ENCODE assay signal across 2 cellular contexts in the genomic region with DNA sequence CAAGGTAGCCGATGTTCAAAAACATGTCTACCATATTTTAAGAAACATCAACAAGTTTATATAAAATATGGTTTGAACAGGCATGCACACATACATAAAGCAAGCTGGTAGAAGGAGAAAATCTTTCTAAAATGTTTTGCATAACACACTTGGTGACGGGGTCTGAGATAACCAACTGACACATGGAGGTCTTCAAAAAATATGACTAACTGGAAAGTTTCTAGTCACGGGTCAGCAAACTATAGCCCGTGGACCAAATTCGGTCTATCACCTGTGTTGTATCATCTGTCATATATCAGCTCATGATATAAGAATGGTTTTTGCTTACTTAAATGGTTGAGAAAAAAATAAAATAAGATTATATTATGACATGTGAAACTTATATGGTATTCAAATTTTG.
TF ChIP-seq lines count a peak whose summit lies in the region.

No MANE protein-coding gene starts in this region.

TF ChIP-seq in SK-N-SH, 30 proteins besides CTCF, POLR2A, EP300 and RAD21 (continued from another document):
- TF ChIP-seq USF2 (IDR thresholded peaks at IDR 0.05; ENCODE audit: borderline replicate concordance, low read depth, low read length) (no peak), IRF3 (IDR thresholded peaks at IDR 0.05; ENCODE audit: low read depth, low read length) (no peak), GABPA (IDR thresholded peaks at IDR 0.05; ENCODE audit: low read depth) (no peak), MEF2A (IDR thresholded peaks at IDR 0.05; ENCODE audit: borderline replicate concordance, low read depth) (no peak), FOXM1 (IDR thresholded peaks at IDR 0.05; ENCODE audit: low read depth) (no peak), REST (IDR thresholded peaks at IDR 0.05; ENCODE audit: low read depth, low read length) (no peak), CHD2 (IDR thresholded peaks at IDR 0.05; ENCODE audit: low read length, partially characterized antibody) (no peak), SMC3 (IDR thresholded peaks at IDR 0.05; ENCODE audit: low read depth, low read length) (no peak), RXRA (IDR thresholded peaks at IDR 0.05; ENCODE audit: borderline replicate concordance, low read depth) (no peak), JUND (IDR thresholded peaks at IDR 0.05) (no peak), SIN3A (IDR thresholded peaks at IDR 0.05; ENCODE audit: borderline replicate concordance, low read depth, low read length) (no peak), TEAD4 (IDR thresholded peaks at IDR 0.05; ENCODE audit: borderline replicate concordance, insufficient read depth) (no peak), POLR2AphosphoS5 (IDR thresholded peaks at IDR 0.05; ENCODE audit: low read depth, low read length) (no peak), RCOR1 (IDR thresholded peaks at IDR 0.05; ENCODE audit: low read length) (no peak)
- TF ChIP-seq, protein P1, sequence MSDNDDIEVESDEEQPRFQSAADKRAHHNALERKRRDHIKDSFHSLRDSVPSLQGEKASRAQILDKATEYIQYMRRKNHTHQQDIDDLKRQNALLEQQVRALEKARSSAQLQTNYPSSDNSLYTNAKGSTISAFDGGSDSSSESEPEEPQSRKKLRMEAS (IDR thresholded peaks at IDR 0.05; ENCODE audit: low read depth), result no peak

TF ChIP-seq in SK-N-SH treated with all-trans-retinoic acid at 6 μM for 48 hours, 23 proteins besides CTCF, POLR2A, EP300 and RAD21 (continued from another document):
- TF ChIP-seq, protein P2, sequence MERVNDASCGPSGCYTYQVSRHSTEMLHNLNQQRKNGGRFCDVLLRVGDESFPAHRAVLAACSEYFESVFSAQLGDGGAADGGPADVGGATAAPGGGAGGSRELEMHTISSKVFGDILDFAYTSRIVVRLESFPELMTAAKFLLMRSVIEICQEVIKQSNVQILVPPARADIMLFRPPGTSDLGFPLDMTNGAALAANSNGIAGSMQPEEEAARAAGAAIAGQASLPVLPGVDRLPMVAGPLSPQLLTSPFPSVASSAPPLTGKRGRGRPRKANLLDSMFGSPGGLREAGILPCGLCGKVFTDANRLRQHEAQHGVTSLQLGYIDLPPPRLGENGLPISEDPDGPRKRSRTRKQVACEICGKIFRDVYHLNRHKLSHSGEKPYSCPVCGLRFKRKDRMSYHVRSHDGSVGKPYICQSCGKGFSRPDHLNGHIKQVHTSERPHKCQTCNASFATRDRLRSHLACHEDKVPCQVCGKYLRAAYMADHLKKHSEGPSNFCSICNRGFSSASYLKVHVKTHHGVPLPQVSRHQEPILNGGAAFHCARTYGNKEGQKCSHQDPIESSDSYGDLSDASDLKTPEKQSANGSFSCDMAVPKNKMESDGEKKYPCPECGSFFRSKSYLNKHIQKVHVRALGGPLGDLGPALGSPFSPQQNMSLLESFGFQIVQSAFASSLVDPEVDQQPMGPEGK (CRISPR knock-in tag; IDR thresholded peaks at IDR 0.05; ENCODE audit: borderline replicate concordance), result no peak
- no peak for TF ChIP-seq TOX (CRISPR knock-in tag; IDR thresholded peaks at IDR 0.05; ENCODE audit: borderline replicate concordance)
- no peak for TF ChIP-seq POU6F1 (CRISPR knock-in tag; IDR thresholded peaks at IDR 0.05; ENCODE audit: borderline replicate concordance, low read depth)
- TF ChIP-seq CREB5 (CRISPR knock-in tag; IDR thresholded peaks at IDR 0.05; ENCODE audit: low read depth), result no peak
- TF ChIP-seq SNAI2 (CRISPR knock-in tag; IDR thresholded peaks at IDR 0.05), result no peak
- no peak for TF ChIP-seq ESRRG (CRISPR knock-in tag; IDR thresholded peaks at IDR 0.05)
- no peak for TF ChIP-seq TSHZ2 (CRISPR knock-in tag; IDR thresholded peaks at IDR 0.05)
- TF ChIP-seq RARB (CRISPR knock-in tag; IDR thresholded peaks at IDR 0.05), result no peak
- no peak for TF ChIP-seq ZNF70 (CRISPR knock-in tag; IDR thresholded peaks at IDR 0.05)
- TF ChIP-seq ZC3H10 (CRISPR knock-in tag; IDR thresholded peaks at IDR 0.05), result no peak
- no peak for TF ChIP-seq ZNF8 (CRISPR knock-in tag; IDR thresholded peaks at IDR 0.05)
- no peak for TF ChIP-seq ZNF565 (CRISPR knock-in tag; conservative IDR thresholded peaks at IDR 0.05; ENCODE audit: low read depth)
- TF ChIP-seq OSR1 (CRISPR knock-in tag; IDR thresholded peaks at IDR 0.05), result no peak
- no peak for TF ChIP-seq ZFP30 (CRISPR knock-in tag; IDR thresholded peaks at IDR 0.05)
- no peak for TF ChIP-seq PPARA (CRISPR knock-in tag; IDR thresholded peaks at IDR 0.05; ENCODE audit: borderline replicate concordance)
- no peak for TF ChIP-seq ZFP3 (CRISPR knock-in tag; IDR thresholded peaks at IDR 0.05)
- TF ChIP-seq TCF4 (CRISPR knock-in tag; IDR thresholded peaks at IDR 0.05; ENCODE audit: borderline replicate concordance), result no peak
- TF ChIP-seq BACH2 (CRISPR knock-in tag; IDR thresholded peaks at IDR 0.05; ENCODE audit: borderline replicate concordance), result no peak
- TF ChIP-seq GLIS3 (CRISPR knock-in tag; IDR thresholded peaks at IDR 0.05), result no peak
